8 cellular contexts compared by ENCODE assay signal in genomic region chr7:112449353-112449752, GRCh38. TPM values are rescaled to one million over a fixed set of nuclear protein-coding genes. Genes with fewer than 3 reads are reported as not detected.
A peak's percentile ranks its signal among the peaks of the same experiment; 100 is the strongest.
DNase-seq lines count a peak whose midpoint lies in the region; ATAC-seq and TF ChIP-seq lines count a peak whose summit lies in the region.

No MANE protein-coding gene starts in this region.

- DNase-seq in H7 (no peak), RPMI8226 (peak; percentile 29), body of pancreas (peak; percentile 56 to 80 (median 72)), lung (ENCODE audit: low spot score) (peak; percentile 48), GM19238 (ENCODE audit: insufficient read length, low spot score) (no peak)
- DNase-seq in stimulated activated CD8-positive, alpha-beta memory T cell treated with anti-CD3 and anti-CD28 coated beads, Interleukin-4, amount 100 ng/mL, for 24 hours (ENCODE audit: low read depth), result peak; percentile 15

- TF ChIP-seq POLR2A in body of pancreas (IDR thresholded peaks at IDR 0.05), result no peak

- H3K27me3 ChIP-seq in H7 (ENCODE audit: control insufficient read depth, insufficient read depth, low read length) (no peaks in the 10 kb centered on the region), body of pancreas (no peaks in the 10 kb centered on the region), lung (ENCODE audit: control insufficient read depth, insufficient read depth) (no peaks in the 10 kb centered on the region)

- peaks cover 37% of the 10 kb centered on the region for H3K4me1 ChIP-seq in body of pancreas
- peaks cover 2 to 4% of the 10 kb centered on the region in 2 donors for H3K4me1 ChIP-seq in lung (ENCODE audit: control insufficient read depth in 2 of 2, insufficient read depth in 2 of 2, low read length in 2 of 2)

- TF ChIP-seq CTCF in body of pancreas (IDR thresholded peaks at IDR 0.05) (no peak), lung (IDR thresholded peaks at IDR 0.05; ENCODE audit: control extremely low read depth, extremely low read depth) (no peak)

- ATAC-seq in body of pancreas, result peak; percentile 62
- no peak for ATAC-seq in lung (ENCODE audit: insufficient read depth, low FRiP score)
- no peak for ATAC-seq in HG02870 (IDR thresholded peaks at IDR 0.05; ENCODE audit: unreplicated experiment)
- no peak for ATAC-seq in GM21529 (IDR thresholded peaks at IDR 0.05; ENCODE audit: unreplicated experiment)

- H3K9me3 ChIP-seq in body of pancreas, result no peaks in the 10 kb centered on the region
- H3K9me3 ChIP-seq in lung (ENCODE audit: control insufficient read depth in 2 of 2, insufficient read depth in 1 of 2, low read length in 1 of 2), result no peaks in the 10 kb centered on the region

- WGBS in body of pancreas, 2 donors, result 12% methylated on average over 5 of the region's 5 CpGs
- 46 to 60% methylated on average over 5 of the region's 5 CpGs for WGBS in lung, 2 donors

- H3K4me3 ChIP-seq in H7 (ENCODE audit: insufficient read depth, low read depth, low read length), result peak overlapping the region; percentile 96
- H3K4me3 ChIP-seq in body of pancreas, result no peak overlapping the region
- H3K4me3 ChIP-seq in lung, result no peak overlapping the region

- intact Hi-C loops in body of pancreas (cut with DNase I), result no loop called here

- peak overlapping the region; percentile 99 to 100 (median 100) for H3K27ac ChIP-seq in body of pancreas
- H3K27ac ChIP-seq in lung (ENCODE audit: low read depth in 1 of 2, low read length in 1 of 2), result peak overlapping the region in 1 of 2 donors; percentile 96

- H3K36me3 ChIP-seq in H7 (replicated peaks; ENCODE audit: control insufficient read depth, insufficient read depth, low read length), result no peaks in the 10 kb centered on the region
- H3K36me3 ChIP-seq in body of pancreas (replicated peaks in 1 of 2; ENCODE audit: insufficient read depth in 1 of 2, low read depth in 2 of 2), result no peaks in the 10 kb centered on the region
- no peaks in the 10 kb centered on the region for H3K36me3 ChIP-seq in lung (ENCODE audit: control insufficient read depth in 2 of 2, insufficient read depth in 2 of 2, low read length in 2 of 2)

RNA-seq across cellular contexts. Expression of gene IFRD1, which starts 0.9 kb away (rescaled TPM):
- total RNA-seq in H7 (2014; rRNA removed; shearing (Covaris generic)), result 54.1 and 65.1 TPM in 2 replicates
- total RNA-seq in body of pancreas (100 to 1,000 TPM; 119 to 154 TPM), lung (10 to 100 TPM; 37.2 to 98.2 TPM)
- polyA plus RNA-seq in lung, result 10 to 100 TPM; 39.1 to 42.4 TPM

RNA-seq across cellular contexts. Expression of gene LSMEM1, which starts 31.4 kb away (rescaled TPM):
- 0.18 and 0.87 TPM in 2 replicates for total RNA-seq in H7 (2014; rRNA removed; shearing (Covaris generic))
- total RNA-seq in body of pancreas (1 to 10 TPM; 2.3 to 6.0 TPM), lung (1 to 10 TPM; 1.7 to 1.8 TPM)
- polyA plus RNA-seq in lung, result 1 to 10 TPM; 1.7 to 2.7 TPM

Comparison
In these comparisons a context has a peak if more than half of its experiments do, and no peak if none do; other contexts are left out.
1. DNase-seq: peak in RPMI8226 (single experiment), body of pancreas (4 of 4), lung (single experiment) and stimulated activated CD8-positive, alpha-beta memory T cell treated with anti-CD3 and anti-CD28 coated beads, Interleukin-4, amount 100 ng/mL, for 24 hours (single experiment); none in H7 (single experiment) and GM19238 (single experiment).